Comparison of ENCODE assay signal across 14 cellular contexts in the genomic region with DNA sequence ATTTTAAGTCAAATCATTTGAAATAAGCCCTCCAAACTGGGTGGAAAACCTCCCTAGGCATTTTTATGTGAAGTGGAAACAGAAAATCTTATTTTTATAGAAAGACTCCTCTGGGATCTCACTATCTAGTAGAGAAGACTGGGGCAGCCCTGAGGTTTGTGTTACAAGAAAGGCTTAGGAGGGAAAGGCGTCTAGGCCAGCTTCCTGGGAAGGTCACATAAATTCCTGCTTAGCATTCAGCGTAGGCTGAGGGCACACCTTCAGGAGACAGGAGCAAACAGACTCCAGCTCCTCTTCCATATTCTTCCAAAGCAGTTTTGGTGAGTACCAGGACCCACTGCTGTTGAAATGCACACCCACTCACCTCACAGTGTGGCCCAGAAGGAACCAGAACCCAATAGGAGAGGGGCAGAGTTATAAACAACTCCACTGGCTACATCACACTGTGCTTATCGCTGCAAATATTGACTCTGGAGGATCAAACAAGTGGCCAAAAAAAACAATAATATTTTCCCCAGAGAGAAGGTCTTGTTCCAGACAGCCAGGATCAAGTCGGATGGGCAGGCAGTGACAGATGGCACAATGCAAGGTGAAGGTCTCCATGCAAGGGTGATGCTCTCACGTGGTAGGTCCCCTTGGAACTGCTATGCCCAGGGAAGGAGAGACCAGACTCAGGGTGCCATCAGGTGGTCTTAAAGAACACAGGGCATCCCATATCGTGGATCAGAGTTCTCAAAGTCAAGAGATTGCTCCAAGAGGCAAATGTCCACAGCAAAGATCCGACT.
"Had no signal": no experiment of that assay in that cellular context is flagged by ENCODE, and none has a peak within 500 bp of the region (broad histone marks: within the 10 kb centered on the region; RNA-seq: fewer than 3 reads in every experiment).

No MANE protein-coding gene starts in this region.

- H3K27ac Mint-ChIP-seq: activated naive CD4-positive, alpha-beta T cell treated with anti-CD3 and anti-CD28 coated beads, Interleukin-2, amount 10 ng/mL, durations not matched to agents 7 days and 5 days; activated T-helper 2 cell treated with anti-CD3 and anti-CD28 coated beads, Interferon-gamma antibody, Interleukin-2, Interleukin-4, amounts not matched to agents 10 μg/mL and 5 μg/mL and 100 μg/mL, durations not matched to agents 14 hours and 24 hours and 36 hours; endodermal cell; stimulated activated naive CD8-positive, alpha-beta T cell treated with anti-CD3 and anti-CD28 coated beads, Interleukin-15, amount 100 ng/mL, for 72 hours; type B pancreatic cell had no signal

- H3K27ac ChIP-seq: ascending aorta, lower lobe of right lung had no signal

- H3K4me3 Mint-ChIP-seq: activated naive CD4-positive, alpha-beta T cell treated with anti-CD3 and anti-CD28 coated beads, Interleukin-2, amount 10 ng/mL, durations not matched to agents 7 days and 5 days; endodermal cell; stimulated activated naive CD8-positive, alpha-beta T cell treated with anti-CD3 and anti-CD28 coated beads, Interleukin-15, amount 100 ng/mL, for 72 hours; type B pancreatic cell had no signal

- ATAC-seq: lower lobe of right lung; stimulated activated naive CD8-positive, alpha-beta T cell treated with anti-CD3 and anti-CD28 coated beads, Interleukin-15, amount 100 ng/mL, for 72 hours had no signal

- H3K4me3 ChIP-seq: ascending aorta, lower lobe of right lung had no signal

- H3K27me3 ChIP-seq: ascending aorta had no signal

- H3K9me3 Mint-ChIP-seq: activated T-helper 2 cell treated with anti-CD3 and anti-CD28 coated beads, Interferon-gamma antibody, Interleukin-2, Interleukin-4, amounts not matched to agents 10 μg/mL and 5 μg/mL and 100 μg/mL, durations not matched to agents 14 hours and 24 hours and 36 hours; endodermal cell; stimulated activated naive CD8-positive, alpha-beta T cell treated with anti-CD3 and anti-CD28 coated beads, Interleukin-15, amount 100 ng/mL, for 72 hours had no signal

- H3K27me3 Mint-ChIP-seq: stimulated activated naive CD8-positive, alpha-beta T cell treated with anti-CD3 and anti-CD28 coated beads, Interleukin-15, amount 100 ng/mL, for 72 hours had no signal

- DNase-seq: activated CD4-positive, alpha-beta T cell treated with anti-CD3 and anti-CD28 coated beads, Interleukin-2, amount 50 U/mL, for 4 hours; activated CD4-positive, CD25-positive, alpha-beta regulatory T cell treated with anti-CD3 and anti-CD28 coated beads, Interleukin-2, amount 50 U/mL, for 72 hours; activated naive CD4-positive, alpha-beta T cell treated with anti-CD3 and anti-CD28 coated beads, Interleukin-2, amount 10 ng/mL, durations not matched to agents 7 days and 5 days; activated T-cell treated with anti-CD3 and anti-CD28 coated beads, Interleukin-2, amount 50 U/mL, for 1 hour; dermis blood vessel endothelial cell; endodermal cell; head of caudate nucleus; lower lobe of right lung; stimulated activated CD4-positive, alpha-beta T cell treated with anti-CD3 and anti-CD28 coated beads, Interleukin-1b, Interleukin-23, amount 100 ng/mL, for 48 hours; stimulated activated naive CD8-positive, alpha-beta T cell treated with anti-CD3 and anti-CD28 coated beads, Interleukin-15, amount 100 ng/mL, for 72 hours; T1000 had no signal

- H3K4me1 ChIP-seq: lower lobe of right lung had no signal

- H3K36me3 ChIP-seq: ascending aorta, lower lobe of right lung had no signal

- H3K9me3 ChIP-seq: ascending aorta, lower lobe of right lung had no signal

- H3K36me3 Mint-ChIP-seq: activated naive CD4-positive, alpha-beta T cell treated with anti-CD3 and anti-CD28 coated beads, Interleukin-2, amount 10 ng/mL, durations not matched to agents 7 days and 5 days; type B pancreatic cell had no signal
